1 cellular context compared by ENCODE assay signal in genomic region chr4:13990596-13991589, GRCh38.
TF ChIP-seq lines count a peak whose summit lies in the region.

No MANE protein-coding gene starts in this region.

TF ChIP-seq in GM23338, 12 proteins besides CTCF, POLR2A, EP300 and RAD21 (continued from another document):
- TF ChIP-seq REST (IDR thresholded peaks at IDR 0.05; ENCODE audit: unreplicated experiment) (no peak), EZH2 (IDR thresholded peaks at IDR 0.05; ENCODE audit: low read depth, unreplicated experiment) (no peak), ZNF114 (CRISPR knock-in tag; IDR thresholded peaks at IDR 0.05) (no peak), STAT1 (IDR thresholded peaks at IDR 0.05; ENCODE audit: unreplicated experiment) (no peak)
